In genomic region chr9:121625590-121625989, GRCh38 we compare ENCODE assay signal across 22 cellular contexts. TPM values are rescaled to one million over a fixed set of nuclear protein-coding genes. Genes with fewer than 3 reads are reported as not detected.
DNase-seq lines count a peak whose midpoint lies in the region; ATAC-seq and TF ChIP-seq lines count a peak whose summit lies in the region.
"Had no signal": no experiment of that assay in that cellular context is flagged by ENCODE, and none has a peak within 500 bp of the region (broad histone marks: within the 10 kb centered on the region; RNA-seq: fewer than 3 reads in every experiment).

No MANE protein-coding gene starts in this region.

- H3K4ac ChIP-seq in trophoblast cell (ENCODE audit: low read depth, low read length) = no peak overlapping the region

- H2BK12ac ChIP-seq in trophoblast cell (ENCODE audit: low read length) = no peak overlapping the region

- H3K9me3 ChIP-seq in right cardiac atrium (ENCODE audit: control insufficient read depth, low read length) = no peaks in the 10 kb centered on the region
- no peaks in the 10 kb centered on the region for H3K9me3 ChIP-seq in esophagus muscularis mucosa
- no peaks in the 10 kb centered on the region for H3K9me3 ChIP-seq in trophoblast cell (ENCODE audit: insufficient read depth, low read depth, low read length)

- no peak overlapping the region for H2AFZ ChIP-seq in trophoblast cell (ENCODE audit: insufficient read depth, low read length, poor library complexity)
- H2AFZ ChIP-seq: PC-9 had no signal

- H2BK5ac ChIP-seq in trophoblast cell (ENCODE audit: low read depth, low read length, poor library complexity) = no peak overlapping the region

- no peak for TF ChIP-seq EP300 in esophagus muscularis mucosa (IDR thresholded peaks at IDR 0.05)

- H3K79me1 ChIP-seq in trophoblast cell (ENCODE audit: low read length) = peaks cover 2% of the 10 kb centered on the region

- no peak overlapping the region for H3K14ac ChIP-seq in trophoblast cell (ENCODE audit: low read length)

- H3K27me3 ChIP-seq in right cardiac atrium (ENCODE audit: control insufficient read depth, insufficient read depth) = no peaks in the 10 kb centered on the region
- H3K27me3 ChIP-seq in esophagus muscularis mucosa = no peaks in the 10 kb centered on the region
- H3K27me3 ChIP-seq in trophoblast cell (ENCODE audit: insufficient read depth, low read length) = no peaks in the 10 kb centered on the region

- H3K27ac ChIP-seq in right cardiac atrium (ENCODE audit: low read length) (no peak overlapping the region), esophagus muscularis mucosa (replicated peaks in 1 of 4) (peak overlapping the region; percentile 28 to 54 (median 46)), trophoblast cell (ENCODE audit: low read depth, low read length) (no peak overlapping the region)
- H3K27ac ChIP-seq: PC-9 had no signal

- intact Hi-C loops in left ventricle myocardium superior (cut with micrococcal nuclease) (no loop called here), right cardiac atrium (cut with DNase I) (no loop called here), esophagus muscularis mucosa (cut with DNase I) (no loop called here)

- 71% methylated on average over 3 of the region's 3 CpGs for WGBS in right cardiac atrium
- 56% methylated on average over 3 of the region's 3 CpGs for WGBS in esophagus muscularis mucosa
- no CpG with 5 or more reads among the region's 3 CpGs for WGBS in trophoblast cell (ENCODE audit: extremely low coverage, insufficient coverage, insufficient read length)

- peak; percentile 25 for ATAC-seq in left ventricle myocardium superior
- ATAC-seq in right cardiac atrium = no peak
- no peak for ATAC-seq in HG02884 (IDR thresholded peaks at IDR 0.05; ENCODE audit: unreplicated experiment)
- ATAC-seq: K562 had no signal

- DNase-seq in left ventricle myocardium superior (no peak), right cardiac atrium (no peak), esophagus muscularis mucosa (ENCODE audit: extremely low spot score) (no peak), trophoblast cell (no peak), MV-4-11 (lab: John Stamatoyannopoulos, UW) (no peak), HuH-7 (ENCODE audit: low spot score) (no peak)
- DNase-seq: AML-193; CD8-positive, alpha-beta memory T cell; DMS 273 treated with DMSO at 0.1 percent for 48 hours; DMS79; EL; GF-D8; NCI-H1048; NCI-H1417; NCI-H1694; NCI-H2029 treated with DMSO at 0.1 percent for 48 hours; NCI-H526 treated with DMSO at 0.1 percent for 48 hours; PC-9; SHP77 had no signal

- no peaks in the 10 kb centered on the region for H3K36me3 ChIP-seq in esophagus muscularis mucosa
- H3K36me3 ChIP-seq in trophoblast cell (ENCODE audit: control insufficient read depth in 1 of 2, insufficient read depth in 2 of 2, low read length in 2 of 2) = no peaks in the 10 kb centered on the region

- no peak overlapping the region for H3K4me3 ChIP-seq in right cardiac atrium (ENCODE audit: low read length)
- no peak overlapping the region for H3K4me3 ChIP-seq in esophagus muscularis mucosa
- no peak overlapping the region for H3K4me3 ChIP-seq in trophoblast cell (ENCODE audit: low read depth, low read length)
- H3K4me3 ChIP-seq: K562, PC-9 had no signal

- no peaks in the 10 kb centered on the region for H3K79me2 ChIP-seq in trophoblast cell (ENCODE audit: control insufficient read depth, insufficient read depth, low read length, poor library complexity)

- no peak overlapping the region for H2AK5ac ChIP-seq in trophoblast cell (ENCODE audit: low read length)

- H4K12ac ChIP-seq in trophoblast cell (ENCODE audit: low read depth, low read length) = no peak overlapping the region

- H3K4me1 ChIP-seq in right cardiac atrium (ENCODE audit: control insufficient read depth, insufficient read depth, low read length) = peaks cover 2% of the 10 kb centered on the region
- H3K4me1 ChIP-seq in esophagus muscularis mucosa = peaks cover 20 to 66% (median 32%) of the 10 kb centered on the region in 4 donors
- H3K4me1 ChIP-seq in trophoblast cell (ENCODE audit: control insufficient read depth in 1 of 2, insufficient read depth in 2 of 2, low read length in 2 of 2) = peaks cover 4 to 5% of the 10 kb centered on the region in 2 experiments

- H4K8ac ChIP-seq in trophoblast cell (ENCODE audit: low read depth, low read length) = no peak overlapping the region

- H3K23ac ChIP-seq in trophoblast cell (ENCODE audit: low read length) = no peak overlapping the region

- no peak for TF ChIP-seq CTCF in esophagus muscularis mucosa (IDR thresholded peaks at IDR 0.05)

- H4K91ac ChIP-seq in trophoblast cell (ENCODE audit: low read depth, low read length) = no peak overlapping the region

- H3K4me2 ChIP-seq in trophoblast cell (ENCODE audit: low read length) = no peak overlapping the region
- H3K4me2 ChIP-seq: PC-9 had no signal

- no peak for TF ChIP-seq POLR2A in esophagus muscularis mucosa (IDR thresholded peaks at IDR 0.05; ENCODE audit: low read depth)

- no peak overlapping the region for H3K9ac ChIP-seq in trophoblast cell (ENCODE audit: low read length)

- H3K18ac ChIP-seq in trophoblast cell (ENCODE audit: low read length) = peak overlapping the region; percentile 48

- H2BK120ac ChIP-seq in trophoblast cell (ENCODE audit: insufficient read depth, low read length, poor library complexity) = no peak overlapping the region

RNA-seq across cellular contexts. Expression of gene DAB2IP, which starts 25.8 kb away (rescaled TPM):
- total RNA-seq in left ventricle myocardium superior (54.8 TPM), right cardiac atrium (10 to 100 TPM; 41.7 to 55.0 (median 42.7) TPM), esophagus muscularis mucosa (100 to 1,000 TPM in 1 of 4 donors, 10 to 100 TPM in 3; 41.7 to 102 (median 62.4) TPM)
- 25.5 TPM for polyA plus RNA-seq in right cardiac atrium
- 22.7 and 24.2 TPM in 2 replicates for polyA plus RNA-seq in trophoblast cell (2013)
- polyA plus RNA-seq: CD14-positive monocyte had no signal

Comparison
In these comparisons a context has a peak if more than half of its experiments do, and no peak if none do; other contexts are left out.
1. H3K27ac ChIP-seq: peak in esophagus muscularis mucosa (4 of 4); none in right cardiac atrium (single experiment) and trophoblast cell (single experiment).